Comparison of ENCODE assay signal across 20 cellular contexts in the genomic region with DNA sequence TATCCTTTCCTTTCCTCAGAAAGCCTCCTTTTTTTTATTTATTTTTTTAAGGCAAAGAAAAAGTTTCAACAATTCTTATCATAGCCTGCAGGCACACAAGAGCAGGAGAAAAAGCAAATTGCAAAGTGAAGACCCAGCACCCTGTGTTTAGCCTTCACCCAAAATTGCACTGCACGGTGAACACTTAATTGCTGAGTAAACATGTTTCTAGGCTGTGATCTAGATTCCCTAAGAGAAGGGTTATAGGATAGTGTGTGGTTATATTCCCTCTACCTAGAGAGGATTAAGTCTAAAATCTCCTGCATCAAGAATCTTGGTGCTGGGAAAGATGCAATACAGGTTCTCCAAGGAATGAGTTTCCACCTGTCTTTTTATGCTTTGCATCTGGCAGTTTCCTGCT.
A peak's percentile ranks its signal among the peaks of the same experiment; 100 is the strongest.
DNase-seq lines count a peak whose midpoint lies in the region; ATAC-seq, FAIRE-seq and TF ChIP-seq lines count a peak whose summit lies in the region.
"Had no signal": no experiment of that assay in that cellular context is flagged by ENCODE, and none has a peak within 500 bp of the region (broad histone marks: within the 10 kb centered on the region; RNA-seq: fewer than 3 reads in every experiment).

No MANE protein-coding gene starts in this region.

- no peak for DNase-seq in HepG2 (ENCODE audit: low spot score)
- DNase-seq in right lobe of liver, result no peak
- peak in 2 of 3 experiments; percentile 37 to 68 for DNase-seq in NCI-H1417 (lab: John Stamatoyannopoulos, UW)
- DNase-seq in NCI-H82 treated with DMSO at 0.1 percent for 48 hours (lab: John Stamatoyannopoulos, UW; ENCODE audit: unreplicated experiment), result peak; percentile 12
- no peak for DNase-seq in testis
- DNase-seq in Caco-2, result no peak
- DNase-seq in NCI-H1930 (lab: John Stamatoyannopoulos, UW), result no peak
- DNase-seq in activated naive CD8-positive, alpha-beta T cell treated with anti-CD3 and anti-CD28 coated beads for 36 hours, result no peak
- DNase-seq: ACHN; CD4-positive, CD25-positive, alpha-beta regulatory T cell; GDM1; GM23248; NK-92 treated with Interleukin-12 subunit alpha and Interleukin-12 subunit beta, amount 100 ng/mL, for 24 hours; T-cell; T-helper 9 cell had no signal

- H2AFZ ChIP-seq in HepG2 (ENCODE audit: low read length), result no peak overlapping the region
- H2AFZ ChIP-seq: GM23248 had no signal

- TF ChIP-seq POLR2A in HepG2 (IDR thresholded peaks at IDR 0.05; ENCODE audit: insufficient read depth in 1 of 2, low read depth in 2 of 2, low read length in 2 of 2) (no peak), right lobe of liver (IDR thresholded peaks at IDR 0.05) (no peak), testis (IDR thresholded peaks at IDR 0.05) (no peak)

- WGBS in HepG2 (ENCODE audit: low lambda C conversion rate), result 0% methylated on average over 1 of the region's 1 CpG
- whole genome bisulfite sequencing in right lobe of liver (ENCODE audit: insufficient coverage, low coverage, low lambda C conversion rate, missing lambda C conversion rate), result 33% methylated on average over 1 of the region's 1 CpG
- WGBS in testis, 2 donors, result 40 to 42% methylated on average over 1 of the region's 1 CpG

- no peak for TF ChIP-seq RAD21 in HepG2 (CRISPR knock-in tag; IDR thresholded peaks at IDR 0.05)

- BruUV-seq in HepG2 (replicated peaks; lab: Mats Ljungman, UMichigan), result no TSS peak
- no TSS peak for BruUV-seq in Caco-2 (replicated peaks; lab: Mats Ljungman, UMichigan)

- TF ChIP-seq EP300 in HepG2 (IDR thresholded peaks at IDR 0.05; ENCODE audit: low read depth in 2 of 2, low read length in 2 of 2), result no peak
- no peak for TF ChIP-seq EP300 in HepG2 (CRISPR knock-in tag; IDR thresholded peaks at IDR 0.05; ENCODE audit: borderline replicate concordance)

- H3K4me2 ChIP-seq in HepG2 (ENCODE audit: low read depth, low read length), result no peak overlapping the region
- H3K4me2 ChIP-seq: KMS-11, SK-N-SH had no signal

- H3K9ac ChIP-seq in HepG2 (ENCODE audit: insufficient read depth, low read depth, low read length), result no peak overlapping the region
- H3K9ac ChIP-seq: GM23248, KMS-11, SK-N-SH had no signal

- H3K4me1 ChIP-seq in HepG2 (ENCODE audit: insufficient read depth, low read length) (no peaks in the 10 kb centered on the region), right lobe of liver (no peaks in the 10 kb centered on the region), testis (no peaks in the 10 kb centered on the region), Caco-2 (no peaks in the 10 kb centered on the region)

- no peak overlapping the region for H3K27ac ChIP-seq in HepG2 (ENCODE audit: extremely low read length, insufficient read depth, low read length)
- no peak overlapping the region for H3K27ac ChIP-seq in right lobe of liver
- no peak overlapping the region for H3K27ac ChIP-seq in testis
- H3K27ac ChIP-seq: GM23248, KMS-11 had no signal

- H3K9me3 ChIP-seq in HepG2 (ENCODE audit: low read length) (no peaks in the 10 kb centered on the region), right lobe of liver (no peaks in the 10 kb centered on the region), testis (no peaks in the 10 kb centered on the region), Caco-2 (no peaks in the 10 kb centered on the region)
- H3K9me3 ChIP-seq: SK-N-SH had no signal

- no peaks in the 10 kb centered on the region for H3K36me3 ChIP-seq in HepG2 (replicated peaks in 1 of 2; ENCODE audit: control insufficient read depth in 1 of 2, insufficient read depth in 2 of 2, low read length in 2 of 2)
- H3K36me3 ChIP-seq in right lobe of liver, result no peaks in the 10 kb centered on the region
- no peaks in the 10 kb centered on the region for H3K36me3 ChIP-seq in testis (ENCODE audit: low read depth, missing control alignments)
- H3K36me3 ChIP-seq in Caco-2 (ENCODE audit: control insufficient read depth, insufficient read depth, low read length), result no peaks in the 10 kb centered on the region

- no peaks in the 10 kb centered on the region for H4K20me1 ChIP-seq in HepG2 (ENCODE audit: insufficient read depth, low read length)

- H3K4me3 ChIP-seq in HepG2 (replicated peaks in 1 of 3; ENCODE audit: insufficient read depth in 1 of 3, low read depth in 2 of 3, low read length in 3 of 3) (no peak overlapping the region), right lobe of liver (no peak overlapping the region), testis (no peak overlapping the region), Caco-2 (ENCODE audit: low read depth, low read length) (no peak overlapping the region)
- H3K4me3 ChIP-seq: GM23248 had no signal

- CTCF ChIA-PET in HepG2 (lab: Yijun Ruan, JAX; ENCODE audit: low intra/inter-chr PET ratio, low total read pairs), result no interaction called here
- CTCF ChIA-PET in Caco-2 (lab: Charles Lee), result no interaction called here

- H3K36me3 Mint-ChIP-seq in Caco-2 (ENCODE audit: insufficient read depth, unreplicated experiment), result no peaks in the 10 kb centered on the region
- H3K36me3 Mint-ChIP-seq in activated naive CD8-positive, alpha-beta T cell treated with anti-CD3 and anti-CD28 coated beads for 36 hours, result no peaks in the 10 kb centered on the region
- H3K36me3 Mint-ChIP-seq: CD4-positive, CD25-positive, alpha-beta regulatory T cell; T-cell had no signal

- FAIRE-seq in HepG2 (lab: Jason Lieb, UNC), result no peak
- FAIRE-seq: D721Med, GM12892 had no signal

- intact Hi-C loops in HepG2 (cut with micrococcal nuclease; ENCODE audit: unreplicated experiment), result no loop called here
- intact Hi-C loops in right lobe of liver (cut with DNase I), result no loop called here
- intact Hi-C loops in testis (cut with DNase I; ENCODE audit: low total_unique reads), result no loop called here
- intact Hi-C loops in Caco-2 (cut with micrococcal nuclease; ENCODE audit: unreplicated experiment), result no loop called here

- H3K27ac Mint-ChIP-seq in Caco-2 (ENCODE audit: unreplicated experiment), result no peak overlapping the region
- no peak overlapping the region for H3K27ac Mint-ChIP-seq in activated naive CD8-positive, alpha-beta T cell treated with anti-CD3 and anti-CD28 coated beads for 36 hours
- H3K27ac Mint-ChIP-seq: CD4-positive, CD25-positive, alpha-beta regulatory T cell; T-cell had no signal

- no peaks in the 10 kb centered on the region for H3K4me1 Mint-ChIP-seq in Caco-2 (ENCODE audit: low read depth, unreplicated experiment)
- no peaks in the 10 kb centered on the region for H3K4me1 Mint-ChIP-seq in activated naive CD8-positive, alpha-beta T cell treated with anti-CD3 and anti-CD28 coated beads for 36 hours
- H3K4me1 Mint-ChIP-seq: CD4-positive, CD25-positive, alpha-beta regulatory T cell; T-cell had no signal

- H3K27me3 ChIP-seq in HepG2 (ENCODE audit: control insufficient read depth in 1 of 2, insufficient read depth in 2 of 2, low read length in 2 of 2), result peaks cover 0 to 10% of the 10 kb centered on the region in 2 experiments; a peak in 1 of 5 replicates
- no peaks in the 10 kb centered on the region for H3K27me3 ChIP-seq in right lobe of liver
- no peaks in the 10 kb centered on the region for H3K27me3 ChIP-seq in testis
- H3K27me3 ChIP-seq in Caco-2 (replicated peaks; ENCODE audit: control insufficient read depth, insufficient read depth, low read length), result no peaks in the 10 kb centered on the region

- H3K4me3 Mint-ChIP-seq in Caco-2 (ENCODE audit: unreplicated experiment), result no peak overlapping the region
- no peak overlapping the region for H3K4me3 Mint-ChIP-seq in activated naive CD8-positive, alpha-beta T cell treated with anti-CD3 and anti-CD28 coated beads for 36 hours
- H3K4me3 Mint-ChIP-seq: CD4-positive, CD25-positive, alpha-beta regulatory T cell; T-cell had no signal

- H3K79me2 ChIP-seq in HepG2 (ENCODE audit: insufficient read depth, low read length), result no peaks in the 10 kb centered on the region

- ATAC-seq in HepG2, result no peak
- ATAC-seq in right lobe of liver, result no peak
- ATAC-seq: HCT116, T-cell had no signal

- no peak for TF ChIP-seq CTCF in HepG2 (CRISPR knock-in tag; IDR thresholded peaks at IDR 0.05)
- no peak for TF ChIP-seq CTCF in right lobe of liver (IDR thresholded peaks at IDR 0.05)
- no peak for TF ChIP-seq CTCF in testis (IDR thresholded peaks at IDR 0.05)
- no peak for TF ChIP-seq CTCF in Caco-2 (IDR thresholded peaks at IDR 0.05; ENCODE audit: insufficient read depth in 1 of 2, low read depth in 1 of 2, low read length in 1 of 2, severe bottlenecking in 1 of 2, unreplicated experiment in 1 of 2)

- no peaks in the 10 kb centered on the region for H3K9me3 Mint-ChIP-seq in Caco-2 (ENCODE audit: unreplicated experiment)
- H3K9me3 Mint-ChIP-seq in activated naive CD8-positive, alpha-beta T cell treated with anti-CD3 and anti-CD28 coated beads for 36 hours, result no peaks in the 10 kb centered on the region
- H3K9me3 Mint-ChIP-seq: T-cell had no signal

- POLR2A ChIA-PET in HepG2 (lab: Yijun Ruan, JAX), result no interaction called here
- POLR2A ChIA-PET in Caco-2 (lab: Charles Lee), result no interaction called here

- in situ Hi-C loops in HepG2 (cut with HindIII; ENCODE audit: extremely low pct_ligation_motif_present, low pct_unique_long_range_greater_than_20kb), result no loop called here

- peaks cover 31% of the 10 kb centered on the region for H3K27me3 Mint-ChIP-seq in Caco-2 (ENCODE audit: insufficient read depth, unreplicated experiment)
- H3K27me3 Mint-ChIP-seq in activated naive CD8-positive, alpha-beta T cell treated with anti-CD3 and anti-CD28 coated beads for 36 hours, result no peaks in the 10 kb centered on the region

TF ChIP-seq in HepG2, 621 proteins besides CTCF, POLR2A, EP300 and RAD21:
- TF ChIP-seq MAFF (IDR thresholded peaks at IDR 0.05; ENCODE audit: low read depth, low read length) (peak; percentile 58; the same call in 1 of the 2 replicates), ZC3H4 (CRISPR knock-in tag; IDR thresholded peaks at IDR 0.05; ENCODE audit: borderline replicate concordance) (no peak), MAFK (conservative IDR thresholded peaks at IDR 0.05 in 1 of 2, IDR thresholded peaks at IDR 0.05 in 1 of 2; ENCODE audit: low read length in 2 of 2) (peak; percentile 28 to 70; a peak in 3 of 4 replicates)

Comparison
In these comparisons a context has a peak if more than half of its experiments do, and no peak if none do; other contexts are left out.
1. DNase-seq: peak in NCI-H1417 (2 of 3) and NCI-H82 treated with DMSO at 0.1 percent for 48 hours (single experiment); none in HepG2 (single experiment), right lobe of liver (0 of 3), testis (single experiment), Caco-2 (0 of 2), NCI-H1930 (0 of 2) and activated naive CD8-positive, alpha-beta T cell treated with anti-CD3 and anti-CD28 coated beads for 36 hours (single experiment).